8 cellular contexts compared by ENCODE assay signal in the genomic region with DNA sequence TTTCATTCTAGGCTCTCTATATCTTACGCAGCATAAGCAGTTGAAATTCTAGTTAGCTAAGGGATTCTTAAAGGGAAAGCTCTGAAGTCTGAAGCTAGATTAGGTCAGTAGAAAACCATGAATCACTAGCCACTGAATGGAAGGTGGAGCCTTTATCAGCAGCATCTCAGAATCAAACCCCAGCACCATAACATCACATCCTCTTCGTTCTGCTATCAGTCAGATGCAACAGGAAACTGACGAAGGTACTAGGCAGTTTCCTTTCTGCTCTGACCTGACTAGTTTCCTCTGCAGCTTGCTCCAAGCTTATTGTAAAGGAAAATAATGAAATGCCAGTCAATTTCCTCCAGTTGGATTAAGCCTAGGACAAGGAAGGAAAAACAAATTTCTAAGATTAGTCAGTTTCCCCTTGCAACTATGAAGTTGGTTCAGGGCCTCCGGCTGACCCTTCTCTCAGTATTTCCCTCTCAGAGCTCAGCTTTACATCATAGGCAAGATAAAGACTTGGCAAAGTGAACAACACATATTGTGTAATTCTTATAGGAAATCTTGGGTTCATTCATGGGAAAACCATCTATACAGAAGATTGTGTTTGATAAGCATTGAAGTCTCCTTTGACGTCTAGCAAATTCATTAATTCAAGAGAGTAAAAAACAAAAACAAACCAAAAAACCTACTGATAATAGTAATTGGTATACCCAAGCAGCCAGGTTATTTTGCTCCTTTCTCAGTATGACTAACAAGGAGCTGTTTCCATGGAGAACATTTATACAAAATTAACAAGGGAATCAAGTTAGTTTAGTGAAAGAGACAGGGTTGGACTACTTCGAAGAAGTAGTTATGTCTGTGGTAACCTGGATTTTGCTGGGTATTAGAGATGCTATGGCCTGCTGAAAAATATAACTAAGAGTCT. TPM values are rescaled to one million over a fixed set of nuclear protein-coding genes. Genes with fewer than 3 reads are reported as not detected.
DNase-seq lines count a peak whose midpoint lies in the region; ATAC-seq and TF ChIP-seq lines count a peak whose summit lies in the region.

No MANE protein-coding gene starts in this region.

- ATAC-seq in GM19395 (IDR thresholded peaks at IDR 0.05; ENCODE audit: unreplicated experiment) (peak; percentile 99), HG03521 (IDR thresholded peaks at IDR 0.05; ENCODE audit: unreplicated experiment) (peak; percentile 88)
- ATAC-seq in activated CD4-positive, CD25-positive, alpha-beta regulatory T cell treated with anti-CD3 and anti-CD28 coated beads, Interleukin-2, amount 50 U/mL, for 24 hours: peak; percentile 100

- H3K27ac Mint-ChIP-seq in endothelial cell (ENCODE audit: unreplicated experiment): peak overlapping the region; percentile 99
- peak overlapping the region; percentile 71 for H3K27ac Mint-ChIP-seq in osteocyte (ENCODE audit: unreplicated experiment)

- H3K4me3 Mint-ChIP-seq in endothelial cell (ENCODE audit: unreplicated experiment) (no peak overlapping the region), osteocyte (ENCODE audit: unreplicated experiment) (no peak overlapping the region)

- H3K4me1 Mint-ChIP-seq in endothelial cell (ENCODE audit: unreplicated experiment) (peaks cover 42% of the 10 kb centered on the region), osteocyte (ENCODE audit: unreplicated experiment) (peaks cover 11% of the 10 kb centered on the region)

- DNase-seq in AML-193 (lab: John Stamatoyannopoulos, UW) (peak; percentile 31 to 48), endothelial cell (ENCODE audit: low spot score) (peak; percentile 54), osteocyte (ENCODE audit: extremely low spot score, unreplicated experiment) (no peak), LoVo (ENCODE audit: low spot score) (no peak), NCI-H2081 (lab: John Stamatoyannopoulos, UW) (no peak)

- TF ChIP-seq CTCF in endothelial cell (IDR thresholded peaks at IDR 0.05; ENCODE audit: unreplicated experiment): no peak
- TF ChIP-seq CTCF in osteocyte (IDR thresholded peaks at IDR 0.05): no peak

- H3K36me3 Mint-ChIP-seq in endothelial cell (ENCODE audit: low read depth, unreplicated experiment): no peaks in the 10 kb centered on the region
- no peaks in the 10 kb centered on the region for H3K36me3 Mint-ChIP-seq in osteocyte (ENCODE audit: unreplicated experiment)

- H3K9me3 Mint-ChIP-seq in endothelial cell (ENCODE audit: unreplicated experiment) (no peaks in the 10 kb centered on the region), osteocyte (ENCODE audit: unreplicated experiment) (peaks cover 2% of the 10 kb centered on the region)

- peaks cover 13% of the 10 kb centered on the region for H3K27me3 Mint-ChIP-seq in endothelial cell (ENCODE audit: unreplicated experiment)
- no peaks in the 10 kb centered on the region for H3K27me3 Mint-ChIP-seq in osteocyte (ENCODE audit: unreplicated experiment)

RNA-seq across cellular contexts. Expression of gene CFAP54, which starts 43.4 kb away (rescaled TPM):
- 2.5 TPM for total RNA-seq in endothelial cell (ENCODE audit: unreplicated experiment)
- total RNA-seq in osteocyte: 0.24 and 0.73 TPM in 2 replicates

RNA-seq across cellular contexts. Expression of gene CDK17, which starts 45.8 kb away (rescaled TPM):
- 112 TPM for total RNA-seq in endothelial cell (ENCODE audit: unreplicated experiment)
- total RNA-seq in osteocyte: 33.8 and 37.2 TPM in 2 replicates

Comparison
In these comparisons a context has a peak if more than half of its experiments do, and no peak if none do; other contexts are left out.
1. DNase-seq: peak in AML-193 (2 of 2) and endothelial cell (single experiment); none in osteocyte (single experiment), LoVo (single experiment) and NCI-H2081 (0 of 2).
2. Peak in every context shown above with its lines, with median percentiles within 50 percentile points of each other: ATAC-seq.